8 cellular contexts compared by ENCODE assay signal in genomic region chr17:3891626-3892094, GRCh38. TPM values are rescaled to one million over a fixed set of nuclear protein-coding genes. Genes with fewer than 3 reads are reported as not detected.
DNase-seq lines count a peak whose midpoint lies in the region; ATAC-seq and TF ChIP-seq lines count a peak whose summit lies in the region.

No MANE protein-coding gene starts in this region.

- H4K20me1 ChIP-seq in DOHH2 (ENCODE audit: control insufficient read depth, insufficient read depth, low read depth, low read length): 0 out of 2 replicates have a peak, but pooled peaks cover 3% of the 10 kb centered on the region

- H3K79me2 ChIP-seq in DOHH2 (ENCODE audit: control insufficient read depth, low read length): no peaks in the 10 kb centered on the region

- peak overlapping the region; percentile 97 for H3K4me2 ChIP-seq in DOHH2 (ENCODE audit: low read length)

- H3K27me3 ChIP-seq in DOHH2 (ENCODE audit: control insufficient read depth, low read length) (peaks cover 12% of the 10 kb centered on the region), Peyer's patch (no peaks in the 10 kb centered on the region), rectal smooth muscle tissue (ENCODE audit: control insufficient read depth, insufficient read depth, low read length) (no peaks in the 10 kb centered on the region)

- H3K9me3 ChIP-seq in DOHH2 (ENCODE audit: control insufficient read depth, insufficient read depth, low read length) (no peaks in the 10 kb centered on the region), Peyer's patch (no peaks in the 10 kb centered on the region)

- DNase-seq in Peyer's patch (no peak), epithelial cell of proximal tubule (ENCODE audit: low read depth) (no peak), GM10266 (ENCODE audit: extremely low spot score) (no peak), NOMO-1 treated with dmso at 0.1 percent for 144 hours (lab: John Stamatoyannopoulos, UW; ENCODE audit: unreplicated experiment) (no peak), Kasumi-1 (lab: John Stamatoyannopoulos, UW) (no peak)

- H3K4me3 ChIP-seq in DOHH2 (ENCODE audit: low read length): peak overlapping the region; percentile 80
- peak overlapping the region; percentile 63 to 86 (median 74) for H3K4me3 ChIP-seq in Peyer's patch
- peak overlapping the region; percentile 73 for H3K4me3 ChIP-seq in epithelial cell of proximal tubule (ENCODE audit: low read depth, low read length)
- peak overlapping the region; percentile 68 for H3K4me3 ChIP-seq in rectal smooth muscle tissue (ENCODE audit: low read length)

- no peak overlapping the region for H3K9ac ChIP-seq in rectal smooth muscle tissue (ENCODE audit: low read length)

- TF ChIP-seq CTCF in DOHH2 (IDR thresholded peaks at IDR 0.05; ENCODE audit: low read depth, low read length, poor library complexity, severe bottlenecking): no peak
- no peak for TF ChIP-seq CTCF in Peyer's patch (IDR thresholded peaks at IDR 0.05)
- no peak for TF ChIP-seq CTCF in epithelial cell of proximal tubule (conservative IDR thresholded peaks at IDR 0.05; ENCODE audit: low read depth, low read length)
- TF ChIP-seq CTCF in GM10266 (IDR thresholded peaks at IDR 0.05; ENCODE audit: control insufficient read depth, insufficient read depth, low read depth, missing control alignments): no peak

- peaks cover 13% of the 10 kb centered on the region for H3F3A ChIP-seq in DOHH2 (ENCODE audit: control insufficient read depth, insufficient read depth)

- H3K36me3 ChIP-seq in DOHH2 (ENCODE audit: control insufficient read depth, low read length) (no peaks in the 10 kb centered on the region), Peyer's patch (no peaks in the 10 kb centered on the region), rectal smooth muscle tissue (ENCODE audit: control insufficient read depth, insufficient read depth, low read length) (no peaks in the 10 kb centered on the region)

- H3K4me1 ChIP-seq in DOHH2 (ENCODE audit: control insufficient read depth, low read length): peaks cover 58% of the 10 kb centered on the region
- peaks cover 13 to 67% (median 34%) of the 10 kb centered on the region in 4 donors for H3K4me1 ChIP-seq in Peyer's patch
- peaks cover 52% of the 10 kb centered on the region for H3K4me1 ChIP-seq in rectal smooth muscle tissue (ENCODE audit: control insufficient read depth, insufficient read depth, low read length)

- TF ChIP-seq POLR2A in Peyer's patch (IDR thresholded peaks at IDR 0.05): no peak

- ATAC-seq in HG02588 (IDR thresholded peaks at IDR 0.05; ENCODE audit: unreplicated experiment): no peak

- H3K9me2 ChIP-seq in DOHH2 (replicated peaks; ENCODE audit: control insufficient read depth, low read length): no peaks in the 10 kb centered on the region

- no peak overlapping the region for H3K27ac ChIP-seq in DOHH2 (ENCODE audit: low read depth, low read length)
- H3K27ac ChIP-seq in Peyer's patch: peak overlapping the region in 3 of 4 donors; percentile 86 to 89 (median 87)
- H3K27ac ChIP-seq in rectal smooth muscle tissue (ENCODE audit: low read depth, low read length): peak overlapping the region; percentile 93

RNA-seq across cellular contexts. Expression of gene CAMKK1, which starts 1.2 kb away (rescaled TPM):
- total RNA-seq in Peyer's patch (10 to 100 TPM in 1 of 4 donors, 1 to 10 TPM in 3; 2.5 to 13.2 (median 4.6) TPM), epithelial cell of proximal tubule (5.9 and 7.1 TPM in 2 replicates)

RNA-seq across cellular contexts. Expression of gene P2RX1, which starts 24.6 kb away (rescaled TPM):
- 10 to 100 TPM in 1 of 4 donors, 1 to 10 TPM in 2, under 1 TPM in 1; 0.88 to 27.2 (median 4.3) TPM for total RNA-seq in Peyer's patch
- not detected in 2 replicates for total RNA-seq in epithelial cell of proximal tubule

RNA-seq across cellular contexts. Expression of gene NCBP3, which starts 45.6 kb away (rescaled TPM):
- 10 to 100 TPM; 24.8 to 41.6 (median 32.2) TPM for total RNA-seq in Peyer's patch
- 15.2 and 16.4 TPM in 2 replicates for total RNA-seq in epithelial cell of proximal tubule
